8 cellular contexts compared by ENCODE assay signal in the genomic region with DNA sequence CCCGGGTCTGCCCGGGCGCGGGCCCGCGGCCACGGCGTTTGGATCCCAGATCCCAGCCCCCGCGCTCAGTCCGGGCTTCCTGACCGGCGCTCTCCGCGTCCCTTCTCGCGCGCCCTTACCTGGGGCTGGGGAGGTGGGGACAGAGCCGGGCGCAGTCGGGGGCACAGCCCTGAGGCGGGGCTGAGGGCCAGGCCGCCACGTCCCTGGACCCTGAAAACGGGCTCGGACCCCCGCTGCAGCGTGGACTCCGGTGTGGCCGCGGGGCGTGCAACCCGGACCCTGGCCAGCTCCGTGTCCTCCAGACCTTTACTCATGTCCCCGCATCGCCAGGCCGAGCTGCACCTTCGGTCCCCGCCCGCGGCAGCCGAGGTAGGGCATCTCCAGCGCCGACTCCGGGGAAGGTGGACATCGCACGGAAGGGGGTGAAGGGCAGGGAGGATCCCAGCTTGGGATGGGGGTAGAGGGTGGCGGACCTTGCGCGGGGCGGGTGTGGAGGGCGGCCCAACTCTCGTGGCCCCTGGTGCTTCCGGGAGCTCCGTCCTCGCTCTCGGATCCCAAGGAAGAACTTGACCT. TPM values are rescaled to one million over a fixed set of nuclear protein-coding genes. Genes with fewer than 3 reads are reported as not detected.
A peak's percentile ranks its signal among the peaks of the same experiment; 100 is the strongest.
DNase-seq lines count a peak whose midpoint lies in the region; ATAC-seq and TF ChIP-seq lines count a peak whose summit lies in the region.

No MANE protein-coding gene starts in this region.

- POLR2A ChIA-PET in activated CD8-positive, alpha-beta T cell treated with anti-CD3 and anti-CD28 coated beads for 36 hours (lab: Charles Lee), result interaction anchor here (0.7 to 1.1 kb wide), 2 partner anchors 25 to 42 kb away, joined by 3 to 4 read pairs; partner anchors contain the start of gene LZTR1

- peaks cover 9% of the 10 kb centered on the region for H3K36me3 Mint-ChIP-seq in activated CD8-positive, alpha-beta T cell treated with anti-CD3 and anti-CD28 coated beads for 36 hours (ENCODE audit: low read depth)

- peaks cover 16% of the 10 kb centered on the region for H3K4me1 Mint-ChIP-seq in activated CD8-positive, alpha-beta T cell treated with anti-CD3 and anti-CD28 coated beads for 36 hours (ENCODE audit: low read depth)

- WGBS in right cardiac atrium, result 2% methylated on average over 57 of the region's 57 CpGs

- H3K9me3 ChIP-seq in right cardiac atrium (ENCODE audit: control insufficient read depth, low read length) (no peaks in the 10 kb centered on the region), skeletal muscle satellite cell (replicated peaks; ENCODE audit: low read length) (no peaks in the 10 kb centered on the region)

- peak; percentile 63 for DNase-seq in GM13976 (ENCODE audit: low spot score)
- DNase-seq in activated CD8-positive, alpha-beta T cell treated with anti-CD3 and anti-CD28 coated beads for 36 hours, result no peak
- peak in 2 of 3 donors; percentile 74 to 75 for DNase-seq in right cardiac atrium
- no peak for DNase-seq in NCI-H345 (lab: John Stamatoyannopoulos, UW)
- no peak for DNase-seq in activated gamma-delta T cell (lab: John Stamatoyannopoulos, UW)
- DNase-seq in medulla oblongata (ENCODE audit: extremely low spot score), result no peak

- H3K4me1 ChIP-seq in right cardiac atrium (ENCODE audit: control insufficient read depth, insufficient read depth, low read length), result no peaks in the 10 kb centered on the region
- peaks cover 19% of the 10 kb centered on the region for H3K4me1 ChIP-seq in skeletal muscle satellite cell (ENCODE audit: control insufficient read depth, insufficient read depth, low read length)

- no peak for TF ChIP-seq CTCF in GM13976 (IDR thresholded peaks at IDR 0.05; ENCODE audit: borderline replicate concordance, control extremely low read depth, extremely low read depth, insufficient read depth, missing control alignments)
- TF ChIP-seq CTCF in activated CD8-positive, alpha-beta T cell treated with anti-CD3 and anti-CD28 coated beads for 36 hours (IDR thresholded peaks at IDR 0.05), result no peak

- CTCF ChIA-PET in activated CD8-positive, alpha-beta T cell treated with anti-CD3 and anti-CD28 coated beads for 36 hours (lab: Charles Lee), result interaction anchor here (1.4 kb wide), 1 partner anchor 146 kb away, joined by 4 read pairs; no protein-coding TSS in a partner anchor

- ATAC-seq in activated CD8-positive, alpha-beta T cell treated with anti-CD3 and anti-CD28 coated beads for 36 hours, result no peak
- peak; percentile 60 to 61 for ATAC-seq in right cardiac atrium
- no peak for ATAC-seq in GM19397 (IDR thresholded peaks at IDR 0.05; ENCODE audit: unreplicated experiment)

- H3K4me3 Mint-ChIP-seq in activated CD8-positive, alpha-beta T cell treated with anti-CD3 and anti-CD28 coated beads for 36 hours, result peak overlapping the region; percentile 41

- no peak overlapping the region for H3K27ac ChIP-seq in right cardiac atrium (ENCODE audit: low read length)

- H3K4me3 ChIP-seq in right cardiac atrium (ENCODE audit: low read length) (peak overlapping the region; percentile 63), skeletal muscle satellite cell (ENCODE audit: low read length) (peak overlapping the region; percentile 87)

- in situ Hi-C loops in GM13976 (cut with MboI; ENCODE audit: low sequenced_read_pairs, unreplicated experiment), result no loop called here

- H3K27me3 Mint-ChIP-seq in activated CD8-positive, alpha-beta T cell treated with anti-CD3 and anti-CD28 coated beads for 36 hours, result peaks cover 19% of the 10 kb centered on the region

- peak overlapping the region; percentile 73 for H3K9ac ChIP-seq in skeletal muscle satellite cell (ENCODE audit: low read depth, low read length)

- peaks cover 22% of the 10 kb centered on the region for H3K36me3 ChIP-seq in skeletal muscle satellite cell (ENCODE audit: insufficient read depth, low read length)

- H3K27me3 ChIP-seq in right cardiac atrium (ENCODE audit: control insufficient read depth, insufficient read depth), result no peaks in the 10 kb centered on the region
- H3K27me3 ChIP-seq in skeletal muscle satellite cell (ENCODE audit: control insufficient read depth, insufficient read depth, low read length), result no peaks in the 10 kb centered on the region

- no peak overlapping the region for H3K27ac Mint-ChIP-seq in activated CD8-positive, alpha-beta T cell treated with anti-CD3 and anti-CD28 coated beads for 36 hours

- intact Hi-C loops in activated CD8-positive, alpha-beta T cell treated with anti-CD3 and anti-CD28 coated beads for 36 hours (cut with micrococcal nuclease), result no loop called here
- intact Hi-C loops in right cardiac atrium (cut with DNase I), result no loop called here

- H3K4me2 ChIP-seq in skeletal muscle satellite cell (ENCODE audit: low read length), result peak overlapping the region; percentile 97

- no peaks in the 10 kb centered on the region for H3K9me3 Mint-ChIP-seq in activated CD8-positive, alpha-beta T cell treated with anti-CD3 and anti-CD28 coated beads for 36 hours

RNA-seq across cellular contexts. Expression of gene AIFM3, which starts 9.9 kb away (rescaled TPM):
- under 1 TPM; 0.25 to 0.40 TPM for total RNA-seq in activated CD8-positive, alpha-beta T cell treated with anti-CD3 and anti-CD28 coated beads for 36 hours
- 1 to 10 TPM; 1.0 to 2.1 (median 1.4) TPM for total RNA-seq in right cardiac atrium
- polyA plus RNA-seq in right cardiac atrium, result 1.4 TPM
- total RNA-seq in skeletal muscle satellite cell (2012; rRNA removed), result 0.22 and 0.76 TPM in 2 replicates

RNA-seq across cellular contexts. Expression of gene LZTR1, which starts 24.9 kb away (rescaled TPM):
- total RNA-seq in activated CD8-positive, alpha-beta T cell treated with anti-CD3 and anti-CD28 coated beads for 36 hours, result 10 to 100 TPM; 29.1 to 34.5 TPM
- 10 to 100 TPM; 28.3 to 33.2 (median 31.1) TPM for total RNA-seq in right cardiac atrium
- 20.4 TPM for polyA plus RNA-seq in right cardiac atrium
- total RNA-seq in skeletal muscle satellite cell (2012; rRNA removed), result 37.3 and 45.4 TPM in 2 replicates

RNA-seq across cellular contexts. Expression of gene CRKL, which starts 40.0 kb away (rescaled TPM):
- total RNA-seq in activated CD8-positive, alpha-beta T cell treated with anti-CD3 and anti-CD28 coated beads for 36 hours, result 100 to 1,000 TPM in 1 of 2 experiments, 10 to 100 TPM in 1; 99.1 to 102 TPM
- total RNA-seq in right cardiac atrium, result 10 to 100 TPM; 50.5 to 53.7 (median 52.0) TPM
- 20.8 TPM for polyA plus RNA-seq in right cardiac atrium
- total RNA-seq in skeletal muscle satellite cell (2012; rRNA removed), result 36.2 and 45.0 TPM in 2 replicates

RNA-seq across cellular contexts. Expression of gene THAP7, which starts 44.7 kb away (rescaled TPM):
- total RNA-seq in activated CD8-positive, alpha-beta T cell treated with anti-CD3 and anti-CD28 coated beads for 36 hours, result 10 to 100 TPM; 23.7 to 23.8 TPM
- total RNA-seq in right cardiac atrium, result 10 to 100 TPM; 23.2 to 25.2 (median 23.8) TPM
- polyA plus RNA-seq in right cardiac atrium, result 38.2 TPM
- total RNA-seq in skeletal muscle satellite cell (2012; rRNA removed), result 14.2 and 19.9 TPM in 2 replicates

RNA-seq across cellular contexts. Expression of gene P2RX6, which starts 57.8 kb away (rescaled TPM):
- total RNA-seq in activated CD8-positive, alpha-beta T cell treated with anti-CD3 and anti-CD28 coated beads for 36 hours, result under 1 TPM; 0.22 to 0.25 TPM
- total RNA-seq in right cardiac atrium, result 1 to 10 TPM; 1.7 to 6.7 (median 4.8) TPM
- polyA plus RNA-seq in right cardiac atrium, result 2.1 TPM
- total RNA-seq in skeletal muscle satellite cell (2012; rRNA removed), result 0.25 and 1.3 TPM in 2 replicates

Comparison
In these comparisons a context has a peak if more than half of its experiments do, and no peak if none do; other contexts are left out.
1. DNase-seq: peak in GM13976 (single experiment) and right cardiac atrium (2 of 3); none in activated CD8-positive, alpha-beta T cell treated with anti-CD3 and anti-CD28 coated beads for 36 hours (single experiment), NCI-H345 (single experiment), activated gamma-delta T cell (single experiment) and medulla oblongata (single experiment).
2. ATAC-seq: peak in right cardiac atrium (2 of 2); none in activated CD8-positive, alpha-beta T cell treated with anti-CD3 and anti-CD28 coated beads for 36 hours (single experiment) and GM19397 (single experiment).